In genomic region chr1:43847882-43848281, GRCh38 we compare ENCODE assay signal across 17 cellular contexts.
DNase-seq lines count a peak whose midpoint lies in the region; ATAC-seq, FAIRE-seq and TF ChIP-seq lines count a peak whose summit lies in the region.
"Had no signal": no experiment of that assay in that cellular context is flagged by ENCODE, and none has a peak within 500 bp of the region (broad histone marks: within the 10 kb centered on the region; RNA-seq: fewer than 3 reads in every experiment).

No MANE protein-coding gene starts in this region.

- no peak overlapping the region for H3K9ac ChIP-seq in SK-N-MC (ENCODE audit: insufficient read length)
- H3K9ac ChIP-seq: BLaER1 treated with 17β-estradiol and CSF1 and Interleukin-3, amounts not matched to agents 10 nM and 100 nM; GM23248 had no signal

- no peak for ATAC-seq in A549
- no peak for ATAC-seq in HG03196 (IDR thresholded peaks at IDR 0.05; ENCODE audit: unreplicated experiment)

- H3K4me1 Mint-ChIP-seq in activated T-cell treated with anti-CD3 and anti-CD28 coated beads, Interleukin-2, amount 50 U/mL, for 24 hours (ENCODE audit: low read depth) = peaks cover 12% of the 10 kb centered on the region

- H3K4me3 ChIP-seq in A549 (no peak overlapping the region), SK-N-MC (no peak overlapping the region), esophagus muscularis mucosa (no peak overlapping the region)
- H3K4me3 ChIP-seq: BLaER1 treated with 17β-estradiol and CSF1 and Interleukin-3, amounts not matched to agents 10 nM and 100 nM; GM23248 had no signal

- H3K27me3 Mint-ChIP-seq in activated T-cell treated with anti-CD3 and anti-CD28 coated beads, Interleukin-2, amount 50 U/mL, for 24 hours = no peaks in the 10 kb centered on the region
- H3K27me3 Mint-ChIP-seq: B cell; CD4-positive, CD25-positive, alpha-beta regulatory T cell; IgD-negative memory B cell had no signal

- no peak overlapping the region for H3K27ac Mint-ChIP-seq in activated T-cell treated with anti-CD3 and anti-CD28 coated beads, Interleukin-2, amount 50 U/mL, for 24 hours
- H3K27ac Mint-ChIP-seq: B cell; CD4-positive, CD25-positive, alpha-beta regulatory T cell; IgD-negative memory B cell had no signal

- H3K36me3 ChIP-seq in SK-N-MC (ENCODE audit: insufficient read depth, low read length) = peaks cover 32% of the 10 kb centered on the region
- H3K36me3 ChIP-seq in esophagus muscularis mucosa = peaks cover 0 to 12% (median 0%) of the 10 kb centered on the region in 4 donors

- 77% methylated on average over 4 of the region's 4 CpGs for WGBS in A549 (ENCODE audit: missing lambda C conversion rate)
- WGBS in esophagus muscularis mucosa = 87% methylated on average over 4 of the region's 4 CpGs

- no peak overlapping the region for H3K27ac ChIP-seq in A549
- H3K27ac ChIP-seq in SK-N-MC = peak overlapping the region; percentile 5; the same call in 1 of the 2 replicates
- H3K27ac ChIP-seq in esophagus muscularis mucosa (replicated peaks in 1 of 4) = no peak overlapping the region
- H3K27ac ChIP-seq: 22Rv1; BLaER1 treated with 17β-estradiol and CSF1 and Interleukin-3, amounts not matched to agents 10 nM and 100 nM; GM23248; HL-60 had no signal

- TF ChIP-seq RAD21 in A549 (conservative IDR thresholded peaks at IDR 0.05 in 1 of 2, IDR thresholded peaks at IDR 0.05 in 1 of 2) = no peak

- H3K36me3 Mint-ChIP-seq in activated T-cell treated with anti-CD3 and anti-CD28 coated beads, Interleukin-2, amount 50 U/mL, for 24 hours (ENCODE audit: low read depth) = peaks cover 14% of the 10 kb centered on the region

- no peaks in the 10 kb centered on the region for H3K9me3 ChIP-seq in A549
- H3K9me3 ChIP-seq in SK-N-MC (ENCODE audit: low read depth, low read length) = peaks cover 5% of the 10 kb centered on the region; the same call in 1 of the 2 replicates
- no peaks in the 10 kb centered on the region for H3K9me3 ChIP-seq in esophagus muscularis mucosa
- H3K9me3 ChIP-seq: Caco-2 had no signal

- H3K4me3 Mint-ChIP-seq in activated T-cell treated with anti-CD3 and anti-CD28 coated beads, Interleukin-2, amount 50 U/mL, for 24 hours = no peak overlapping the region
- H3K4me3 Mint-ChIP-seq: B cell; CD4-positive, CD25-positive, alpha-beta regulatory T cell; IgD-negative memory B cell had no signal

- DNase-seq in A549 (ENCODE audit: low read depth in 1 of 2, low spot score in 1 of 2) = no peak
- DNase-seq in NCI-H526 treated with DMSO at 0.1 percent for 48 hours (lab: John Stamatoyannopoulos, UW) = peak; percentile 49
- no peak for DNase-seq in SK-N-MC (ENCODE audit: low read depth, low spot score)
- DNase-seq in esophagus muscularis mucosa (ENCODE audit: extremely low spot score) = peak; percentile 14
- DNase-seq in activated T-cell treated with anti-CD3 and anti-CD28 coated beads, Interleukin-2, amount 50 U/mL, for 24 hours = no peak
- no peak for DNase-seq in NCI-H69 (lab: John Stamatoyannopoulos, UW)
- DNase-seq: Caco-2; CD4-positive, CD25-positive, alpha-beta regulatory T cell had no signal

- no peaks in the 10 kb centered on the region for H3K27me3 ChIP-seq in esophagus muscularis mucosa
- H3K27me3 ChIP-seq: BLaER1 treated with 17β-estradiol and CSF1 and Interleukin-3, amounts not matched to agents 10 nM and 100 nM had no signal

- peaks cover 8% of the 10 kb centered on the region; the same call in 2 of the 3 replicates for H3K4me1 ChIP-seq in A549
- peaks cover 6 to 21% (median 12%) of the 10 kb centered on the region in 4 donors for H3K4me1 ChIP-seq in esophagus muscularis mucosa
- H3K4me1 ChIP-seq: Caco-2 had no signal

- no peak for TF ChIP-seq CTCF in A549 (IDR thresholded peaks at IDR 0.05)
- TF ChIP-seq CTCF in esophagus muscularis mucosa (IDR thresholded peaks at IDR 0.05) = no peak

- TF ChIP-seq POLR2A in A549 (IDR thresholded peaks at IDR 0.05; ENCODE audit: low read length) = no peak
- no peak for TF ChIP-seq POLR2A in esophagus muscularis mucosa (IDR thresholded peaks at IDR 0.05; ENCODE audit: low read depth)

- intact Hi-C loops in esophagus muscularis mucosa (cut with DNase I) = no loop called here

- FAIRE-seq in A549 (lab: Jason Lieb, UNC) = no peak
- FAIRE-seq: D721Med, G401.6 had no signal

- CTCF ChIA-PET in A549 (lab: Yijun Ruan, JAX) = no interaction called here

- H3K9me3 Mint-ChIP-seq in activated T-cell treated with anti-CD3 and anti-CD28 coated beads, Interleukin-2, amount 50 U/mL, for 24 hours = no peaks in the 10 kb centered on the region

- 0 out of 3 replicates have a peak overlapping the region, but pooled peaks have one; percentile 19 for H3K4me2 ChIP-seq in A549
- H3K4me2 ChIP-seq: BLaER1 treated with 17β-estradiol and CSF1 and Interleukin-3, amounts not matched to agents 10 nM and 100 nM had no signal

- no peak for TF ChIP-seq EP300 in A549 (IDR thresholded peaks at IDR 0.05)
- no peak for TF ChIP-seq EP300 in esophagus muscularis mucosa (IDR thresholded peaks at IDR 0.05)

- POLR2A ChIA-PET in A549 (lab: Yijun Ruan, JAX) = no interaction called here

TF ChIP-seq in A549, 52 proteins besides CTCF, POLR2A, EP300 and RAD21:
- no peak for TF ChIP-seq JUNB (IDR thresholded peaks at IDR 0.05)
- TF ChIP-seq REST (IDR thresholded peaks at IDR 0.05) = no peak

Comparison
In these comparisons a context has a peak if more than half of its experiments do, and no peak if none do; other contexts are left out.
1. DNase-seq: peak in NCI-H526 treated with DMSO at 0.1 percent for 48 hours (single experiment) and esophagus muscularis mucosa (single experiment); none in A549 (0 of 2), SK-N-MC (single experiment), activated T-cell treated with anti-CD3 and anti-CD28 coated beads, Interleukin-2, amount 50 U/mL, for 24 hours (single experiment) and NCI-H69 (single experiment).